8 cellular contexts compared by ENCODE assay signal in the genomic region with DNA sequence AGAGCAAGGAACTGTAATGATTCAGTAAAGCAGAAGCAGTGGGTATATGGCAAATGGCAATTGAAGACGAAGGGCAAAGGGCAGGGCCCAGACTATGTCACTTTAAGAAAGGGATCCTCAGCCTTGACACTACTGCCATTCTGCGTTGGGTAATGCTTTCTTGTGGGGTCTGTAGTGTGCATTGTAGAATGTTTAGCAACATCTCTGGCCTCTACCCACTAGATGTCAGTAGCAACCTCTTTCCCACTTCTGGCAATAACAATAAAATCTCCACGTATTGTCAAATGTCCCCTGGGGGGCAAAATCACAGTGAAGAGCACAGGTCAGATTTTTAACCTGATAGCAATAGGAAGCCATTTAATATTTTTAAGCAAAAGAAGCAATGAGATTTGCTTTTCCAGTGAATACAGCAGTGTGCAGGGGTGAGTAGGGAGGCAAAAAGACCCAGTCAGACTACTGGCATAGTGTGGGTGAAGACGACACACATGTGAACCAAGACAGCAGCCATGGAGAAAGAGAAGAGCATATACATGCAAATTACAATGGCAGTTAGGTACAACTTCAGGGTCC.
A peak's percentile ranks its signal among the peaks of the same experiment; 100 is the strongest.
DNase-seq lines count a peak whose midpoint lies in the region; ATAC-seq, FAIRE-seq and TF ChIP-seq lines count a peak whose summit lies in the region.

No MANE protein-coding gene starts in this region.

- intact Hi-C loops in left ventricle myocardium inferior (cut with micrococcal nuclease), result no loop called here

- peak; percentile 47 to 70; a peak in 4 of 6 replicates for ATAC-seq in A549
- no peak for ATAC-seq in HG03159 (IDR thresholded peaks at IDR 0.05; ENCODE audit: unreplicated experiment)
- ATAC-seq in stimulated activated effector memory CD8-positive, alpha-beta T cell treated with anti-CD3 and anti-CD28 coated beads, Interleukin-12 subunit alpha, Interleukin-12 subunit beta, amount 100 ng/mL, for 72 hours, result no peak
- no peak for ATAC-seq in GM21381 (IDR thresholded peaks at IDR 0.05; ENCODE audit: unreplicated experiment)

- no peak overlapping the region for H3K4me3 Mint-ChIP-seq in stimulated activated effector memory CD8-positive, alpha-beta T cell treated with anti-CD3 and anti-CD28 coated beads, Interleukin-12 subunit alpha, Interleukin-12 subunit beta, amount 100 ng/mL, for 72 hours

- DNase-seq in A549 (ENCODE audit: low read depth in 1 of 2, low spot score in 1 of 2) (peak in 1 of 2 experiments; percentile 16), SHP77 treated with DMSO at 0.1 percent for 48 hours (lab: John Stamatoyannopoulos, UW) (peak; percentile 26), left ventricle myocardium inferior (no peak), activated gamma-delta T cell (lab: John Stamatoyannopoulos, UW) (no peak)
- no peak for DNase-seq in stimulated activated effector memory CD8-positive, alpha-beta T cell treated with anti-CD3 and anti-CD28 coated beads, Interleukin-12 subunit alpha, Interleukin-12 subunit beta, amount 100 ng/mL, for 72 hours (ENCODE audit: low spot score in 2 of 2)

- TF ChIP-seq CTCF in A549 (IDR thresholded peaks at IDR 0.05) (peak; percentile 51), GM12874 (IDR thresholded peaks at IDR 0.05; ENCODE audit: insufficient read depth, low read depth, low read length) (peak; percentile 26; the same call in 1 of the 2 replicates), left ventricle myocardium inferior (IDR thresholded peaks at IDR 0.05; ENCODE audit: borderline replicate concordance) (peak; percentile 44)

- WGBS in A549 (ENCODE audit: missing lambda C conversion rate), result 55% methylated on average over 4 of the region's 4 CpGs

- no peak for TF ChIP-seq EP300 in A549 (IDR thresholded peaks at IDR 0.05)

- TF ChIP-seq POLR2A in A549 (IDR thresholded peaks at IDR 0.05; ENCODE audit: low read length), result no peak

- H3K4me3 ChIP-seq in A549 (no peak overlapping the region), left ventricle myocardium inferior (no peak overlapping the region)

- peaks cover 15% of the 10 kb centered on the region; the same call in 2 of the 3 replicates for H3K4me1 ChIP-seq in A549
- H3K4me1 ChIP-seq in left ventricle myocardium inferior, result peaks cover 7% of the 10 kb centered on the region

- no peaks in the 10 kb centered on the region for H3K4me1 Mint-ChIP-seq in stimulated activated effector memory CD8-positive, alpha-beta T cell treated with anti-CD3 and anti-CD28 coated beads, Interleukin-12 subunit alpha, Interleukin-12 subunit beta, amount 100 ng/mL, for 72 hours

- H3K36me3 Mint-ChIP-seq in stimulated activated effector memory CD8-positive, alpha-beta T cell treated with anti-CD3 and anti-CD28 coated beads, Interleukin-12 subunit alpha, Interleukin-12 subunit beta, amount 100 ng/mL, for 72 hours, result peaks cover 26% of the 10 kb centered on the region

- POLR2A ChIA-PET in A549 (lab: Yijun Ruan, JAX), result no interaction called here

- TF ChIP-seq RAD21 in A549 (conservative IDR thresholded peaks at IDR 0.05 in 1 of 2, IDR thresholded peaks at IDR 0.05 in 1 of 2), result peak; percentile 57 to 61

- H3K36me3 ChIP-seq in left ventricle myocardium inferior, result peaks cover 8% of the 10 kb centered on the region

- FAIRE-seq in A549 (lab: Jason Lieb, UNC), result no peak

- no peaks in the 10 kb centered on the region for H3K27me3 ChIP-seq in left ventricle myocardium inferior (ENCODE audit: low read depth)

- CTCF ChIA-PET in A549 (lab: Yijun Ruan, JAX), result interaction anchor here (0.7 to 1.3 kb wide), 5 partner anchors 12 to 203 kb away, joined by 3 to 5 read pairs (median 3); no protein-coding TSS in a partner anchor

- no peak overlapping the region for H3K27ac Mint-ChIP-seq in stimulated activated effector memory CD8-positive, alpha-beta T cell treated with anti-CD3 and anti-CD28 coated beads, Interleukin-12 subunit alpha, Interleukin-12 subunit beta, amount 100 ng/mL, for 72 hours

- H3K9me3 ChIP-seq in A549 (no peaks in the 10 kb centered on the region), left ventricle myocardium inferior (replicated peaks) (no peaks in the 10 kb centered on the region)

- H3K9me3 Mint-ChIP-seq in stimulated activated effector memory CD8-positive, alpha-beta T cell treated with anti-CD3 and anti-CD28 coated beads, Interleukin-12 subunit alpha, Interleukin-12 subunit beta, amount 100 ng/mL, for 72 hours, result no peaks in the 10 kb centered on the region

- H3K27ac ChIP-seq in A549 (no peak overlapping the region), left ventricle myocardium inferior (replicated peaks) (no peak overlapping the region)

- no peak overlapping the region for H3K4me2 ChIP-seq in A549

TF ChIP-seq in A549, 52 proteins besides CTCF, POLR2A, EP300 and RAD21:
- TF ChIP-seq SMC3 (IDR thresholded peaks at IDR 0.05) (peak; percentile 42), CEBPB (IDR thresholded peaks at IDR 0.05) (peak in 1 of 2 experiments; percentile 28; a peak in 1 of 4 replicates), TFCP2L1 (CRISPR knock-in tag; IDR thresholded peaks at IDR 0.05) (no peak)

Comparison
In these comparisons a context has a peak if more than half of its experiments do, and no peak if none do; other contexts are left out.
1. ATAC-seq: peak in A549 (2 of 2); none in HG03159 (single experiment), stimulated activated effector memory CD8-positive, alpha-beta T cell treated with anti-CD3 and anti-CD28 coated beads, Interleukin-12 subunit alpha, Interleukin-12 subunit beta, amount 100 ng/mL, for 72 hours (single experiment) and GM21381 (single experiment).
2. Peak in every context shown above with its lines, with median percentiles within 50 percentile points of each other: CTCF ChIP-seq.